ENCODE assay signal across 8 cellular contexts in the genomic region with DNA sequence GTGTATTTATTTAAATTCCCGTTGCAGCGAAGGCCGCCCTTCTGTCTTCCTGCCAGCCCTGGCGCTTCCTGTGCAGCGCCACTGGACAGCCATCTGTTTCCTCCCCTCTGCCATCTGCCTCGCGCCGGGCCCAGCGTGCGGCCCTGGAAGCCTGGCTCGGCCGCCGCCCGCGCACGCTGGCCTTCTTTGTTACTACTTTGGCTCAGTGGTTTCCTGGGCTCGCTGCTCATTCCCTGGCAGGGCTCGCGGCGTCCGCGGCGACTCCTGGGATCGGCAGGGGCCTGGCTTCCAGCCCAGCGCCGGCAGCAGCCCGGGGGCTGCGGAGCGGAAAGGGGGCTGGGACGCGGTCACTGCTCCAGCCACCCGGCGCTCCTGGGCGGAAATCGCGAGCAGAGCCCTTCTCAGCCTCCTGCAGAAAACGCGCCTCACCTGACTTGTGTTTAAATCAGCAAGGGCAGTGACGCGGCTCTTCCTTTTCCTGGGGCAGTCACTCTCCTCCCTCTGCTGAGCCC. TPM values are rescaled to one million over a fixed set of nuclear protein-coding genes. Genes with fewer than 3 reads are reported as not detected.
A peak's percentile ranks its signal among the peaks of the same experiment; 100 is the strongest.
DNase-seq lines count a peak whose midpoint lies in the region; ATAC-seq and TF ChIP-seq lines count a peak whose summit lies in the region.

No MANE protein-coding gene starts in this region.

- CTCF ChIA-PET in activated CD4-positive, alpha-beta T cell treated with anti-CD3 and anti-CD28 coated beads for 36 hours (lab: Charles Lee): interaction anchor here (1.0 to 2.2 kb wide), 3 partner anchors 23 to 27 kb away, joined by 4 to 11 read pairs (median 4); no protein-coding TSS in a partner anchor

- H3K27me3 ChIP-seq in layer of hippocampus (ENCODE audit: control insufficient read depth, insufficient read depth, low read length): no peaks in the 10 kb centered on the region

- peaks cover 21% of the 10 kb centered on the region for H3K36me3 Mint-ChIP-seq in activated CD4-positive, alpha-beta T cell treated with anti-CD3 and anti-CD28 coated beads for 36 hours (ENCODE audit: low read depth)

- peaks cover 71% of the 10 kb centered on the region for H3K4me1 Mint-ChIP-seq in activated CD4-positive, alpha-beta T cell treated with anti-CD3 and anti-CD28 coated beads for 36 hours

- H3K4me3 ChIP-seq in coronary artery: peak overlapping the region; percentile 69

- no peaks in the 10 kb centered on the region for H3K27me3 Mint-ChIP-seq in activated CD4-positive, alpha-beta T cell treated with anti-CD3 and anti-CD28 coated beads for 36 hours

- peak overlapping the region; percentile 100 for H3K27ac Mint-ChIP-seq in activated CD4-positive, alpha-beta T cell treated with anti-CD3 and anti-CD28 coated beads for 36 hours

- no peaks in the 10 kb centered on the region for H3K9me3 Mint-ChIP-seq in activated CD4-positive, alpha-beta T cell treated with anti-CD3 and anti-CD28 coated beads for 36 hours (ENCODE audit: low read depth)

- peak overlapping the region; percentile 74 to 80 for H3K27ac ChIP-seq in coronary artery
- H3K27ac ChIP-seq in layer of hippocampus (ENCODE audit: low read depth, low read length): peak overlapping the region; percentile 75

- no peak for TF ChIP-seq CTCF in GM13977 (IDR thresholded peaks at IDR 0.05; ENCODE audit: extremely low read depth, insufficient read depth, missing control alignments)
- no peak for TF ChIP-seq CTCF in coronary artery (IDR thresholded peaks at IDR 0.05)

- intact Hi-C loops in activated CD4-positive, alpha-beta T cell treated with anti-CD3 and anti-CD28 coated beads for 36 hours (cut with DNase I, micrococcal nuclease): loop anchor here (1.0 to 2.0 kb wide), 3 partner anchors 17 to 59 kb away; no protein-coding TSS in a partner anchor

- peak overlapping the region; percentile 90 for H3K4me3 Mint-ChIP-seq in activated CD4-positive, alpha-beta T cell treated with anti-CD3 and anti-CD28 coated beads for 36 hours

- in situ Hi-C loops in GM13977 (cut with MboI; ENCODE audit: low pct_unique_long_range_greater_than_20kb, low sequenced_read_pairs, unreplicated experiment): no loop called here

- POLR2A ChIA-PET in activated CD4-positive, alpha-beta T cell treated with anti-CD3 and anti-CD28 coated beads for 36 hours (lab: Charles Lee): no interaction called here

- peak; percentile 61 for DNase-seq in GM13977 (ENCODE audit: low spot score)
- DNase-seq in NCI-H446 treated with DMSO at 0.1 percent for 48 hours (lab: John Stamatoyannopoulos, UW): peak; percentile 83
- peak; percentile 79 for DNase-seq in activated CD4-positive, alpha-beta T cell treated with anti-CD3 and anti-CD28 coated beads for 36 hours
- DNase-seq in coronary artery (ENCODE audit: low spot score): peak; percentile 85
- peak; percentile 34 to 35 for DNase-seq in stimulated activated CD4-positive, alpha-beta T cell treated with anti-CD3 and anti-CD28 coated beads, Interleukin-12 subunit alpha, Interleukin-12 subunit beta, amount 100 ng/mL, for 24 hours (ENCODE audit: low read depth in 2 of 2)
- no peak for DNase-seq in DMS114 treated with DMSO at 0.1 percent for 48 hours (lab: John Stamatoyannopoulos, UW; ENCODE audit: unreplicated experiment)

- ATAC-seq in HG02852 (IDR thresholded peaks at IDR 0.05; ENCODE audit: unreplicated experiment): peak; percentile 77
- ATAC-seq in activated CD4-positive, alpha-beta T cell treated with anti-CD3 and anti-CD28 coated beads for 36 hours: peak; percentile 78

RNA-seq across cellular contexts. Expression of a gene that starts 9.9 kb away (rescaled TPM):
- 10 to 100 TPM; 41.1 to 67.0 TPM for total RNA-seq in activated CD4-positive, alpha-beta T cell treated with anti-CD3 and anti-CD28 coated beads for 36 hours
